ENCODE assay signal across 8 cellular contexts in genomic region chr10:73759512-73760115, GRCh38. TPM values are rescaled to one million over a fixed set of nuclear protein-coding genes. Genes with fewer than 3 reads are reported as not detected.
DNase-seq lines count a peak whose midpoint lies in the region; ATAC-seq, FAIRE-seq and TF ChIP-seq lines count a peak whose summit lies in the region.

No MANE protein-coding gene starts in this region.

- TF ChIP-seq CTCF in left ventricle myocardium inferior (IDR thresholded peaks at IDR 0.05; ENCODE audit: borderline replicate concordance) (no peak), PC-9 (conservative IDR thresholded peaks at IDR 0.05) (no peak), K562 (IDR thresholded peaks at IDR 0.05 in 2 of 3, conservative IDR thresholded peaks at IDR 0.05 in 1 of 3; ENCODE audit: insufficient read depth in 2 of 3, low read depth in 1 of 3, low read length in 3 of 3) (no peak), stomach (IDR thresholded peaks at IDR 0.05) (no peak)

- H4K20me1 ChIP-seq in PC-9 (ENCODE audit: insufficient read depth) (peaks cover 38% of the 10 kb centered on the region), K562 (replicated peaks; ENCODE audit: control insufficient read depth, insufficient read depth, low read length) (no peaks in the 10 kb centered on the region)

- H3K27me3 ChIP-seq in left ventricle myocardium inferior (ENCODE audit: low read depth) (no peaks in the 10 kb centered on the region), PC-9 (ENCODE audit: insufficient read depth, low read depth) (no peaks in the 10 kb centered on the region), K562 (ENCODE audit: control insufficient read depth in 2 of 2, insufficient read depth in 2 of 2, low read length in 2 of 2) (no peaks in the 10 kb centered on the region), stomach (no peaks in the 10 kb centered on the region)

- POLR2A ChIA-PET in PC-9 (lab: Charles Lee; ENCODE audit: unreplicated experiment) = interaction anchor here (0.6 kb wide), 1 partner anchor 305 kb away, joined by 7 read pairs; no protein-coding TSS in a partner anchor
- POLR2A ChIA-PET in K562 (lab: Yijun Ruan, JAX) = interaction anchor here (0.6 to 9.9 kb wide), 5 partner anchors 10 to 209 kb away, joined by 3 to 137 read pairs (median 4); partner anchors contain the start of gene SEC24C

- BruUV-seq in PC-9 (replicated peaks; lab: Mats Ljungman, UMichigan) (TSS peak; percentile 13), K562 (replicated peaks; lab: Mats Ljungman, UMichigan) (no TSS peak)

- WGBS in K562 (ENCODE audit: insufficient coverage, low coverage, missing lambda C conversion rate) = 81% methylated on average over 5 of the region's 5 CpGs
- 52 to 78% (median 61%) methylated on average over 5 of the region's 5 CpGs for WGBS in stomach, 5 donors

- intact Hi-C loops in Right ventricle myocardium inferior (cut with DNase I) = no loop called here
- intact Hi-C loops in left ventricle myocardium inferior (cut with micrococcal nuclease) = no loop called here
- intact Hi-C loops in PC-9 (cut with micrococcal nuclease; ENCODE audit: unreplicated experiment) = no loop called here
- intact Hi-C loops in K562 (cut with micrococcal nuclease) = no loop called here
- intact Hi-C loops in stomach (cut with DNase I; ENCODE audit: low total_unique reads) = no loop called here

- H3K27ac ChIP-seq in left ventricle myocardium inferior (replicated peaks) (no peak overlapping the region), PC-9 (no peak overlapping the region), K562 (ENCODE audit: extremely low read depth, low read depth, low read length) (no peak overlapping the region), stomach (peak overlapping the region in 1 of 5 donors; percentile 5)

- H3F3A ChIP-seq in PC-9 (ENCODE audit: insufficient read depth, low read depth) = peaks cover 11% of the 10 kb centered on the region

- H3K9ac ChIP-seq in K562 (ENCODE audit: insufficient read depth in 1 of 2, low read depth in 2 of 2, low read length in 2 of 2) = peak overlapping the region in 1 of 2 experiments; percentile 65; a peak in 1 of 4 replicates

- H3K9me3 ChIP-seq in left ventricle myocardium inferior (replicated peaks) (no peaks in the 10 kb centered on the region), PC-9 (ENCODE audit: insufficient read depth, low read depth) (no peaks in the 10 kb centered on the region), K562 (replicated peaks; ENCODE audit: control insufficient read depth, insufficient read depth, low read depth, low read length) (no peaks in the 10 kb centered on the region), stomach (no peaks in the 10 kb centered on the region)

- peaks cover 13% of the 10 kb centered on the region for H3K79me2 ChIP-seq in PC-9 (ENCODE audit: low read depth)
- H3K79me2 ChIP-seq in K562 (ENCODE audit: control insufficient read depth, insufficient read depth, low read length) = peaks cover 13% of the 10 kb centered on the region

- no peak for TF ChIP-seq RAD21 in K562 (CRISPR knock-in tag; conservative IDR thresholded peaks at IDR 0.05 in 1 of 2, IDR thresholded peaks at IDR 0.05 in 1 of 2)

- H3K9me1 ChIP-seq in K562 (ENCODE audit: control insufficient read depth, insufficient read depth, low read length) = peaks cover 2% of the 10 kb centered on the region

- no peak for FAIRE-seq in K562 (lab: Jason Lieb, UNC)

- ATAC-seq in Right ventricle myocardium inferior = peak; percentile 26
- ATAC-seq in K562 = no peak
- no peak for ATAC-seq in GM18858 (IDR thresholded peaks at IDR 0.05; ENCODE audit: unreplicated experiment)

- H3K4me3 ChIP-seq in left ventricle myocardium inferior (no peak overlapping the region), PC-9 (no peak overlapping the region), K562 (no peak overlapping the region), stomach (no peak overlapping the region)

- no peaks in the 10 kb centered on the region for H3K9me2 ChIP-seq in PC-9 (ENCODE audit: insufficient read depth)

- H3K36me3 ChIP-seq in left ventricle myocardium inferior (peaks cover 83% of the 10 kb centered on the region), PC-9 (ENCODE audit: low read depth) (peaks cover 45% of the 10 kb centered on the region), K562 (ENCODE audit: control insufficient read depth, insufficient read depth, low read length) (peaks cover 76% of the 10 kb centered on the region), stomach (peaks cover 50 to 85% (median 80%) of the 10 kb centered on the region in 4 donors)

- no peak for TF ChIP-seq EP300 in K562 (IDR thresholded peaks at IDR 0.05; ENCODE audit: low read length)
- no peak for TF ChIP-seq EP300 in stomach (IDR thresholded peaks at IDR 0.05)

- DNase-seq in Right ventricle myocardium inferior (ENCODE audit: missing footprints) = no peak
- no peak for DNase-seq in left ventricle myocardium inferior
- peak in 1 of 2 experiments; percentile 51 for DNase-seq in PC-9
- no peak for DNase-seq in K562 (ENCODE audit: extremely low read depth in 1 of 4, low spot score in 3 of 4)
- DNase-seq in stomach = peak; percentile 36
- no peak for DNase-seq in HT-29 (ENCODE audit: low spot score)
- DNase-seq in dedifferentiated amniotic fluid mesenchymal stem cell (ENCODE audit: extremely low spot score) = no peak

- CTCF ChIA-PET in PC-9 (lab: Charles Lee) (no interaction called here), K562 (lab: Yijun Ruan, JAX; ENCODE audit: low intra/inter-chr PET ratio) (interaction anchor here (0.6 kb wide), 1 partner anchor 884 kb away, joined by 3 read pairs; no protein-coding TSS in a partner anchor)

- TF ChIP-seq POLR2A in K562 (conservative IDR thresholded peaks at IDR 0.05) = no peak
- no peak for TF ChIP-seq POLR2A in stomach (IDR thresholded peaks at IDR 0.05)

- H3K4me2 ChIP-seq in PC-9 = no peak overlapping the region
- no peak overlapping the region for H3K4me2 ChIP-seq in K562 (ENCODE audit: insufficient read depth, low read length)

- no peak overlapping the region for H2AFZ ChIP-seq in PC-9
- H2AFZ ChIP-seq in K562 (ENCODE audit: low read depth, low read length) = no peak overlapping the region

- peaks cover 8% of the 10 kb centered on the region for H3K4me1 ChIP-seq in left ventricle myocardium inferior
- peaks cover 11% of the 10 kb centered on the region for H3K4me1 ChIP-seq in PC-9 (replicated peaks; ENCODE audit: insufficient read depth)
- peaks cover 5 to 8% of the 10 kb centered on the region in 2 experiments; a peak in 4 of 5 replicates for H3K4me1 ChIP-seq in K562 (replicated peaks in 1 of 2; ENCODE audit: control insufficient read depth in 2 of 2, insufficient read depth in 2 of 2, low read length in 2 of 2)
- H3K4me1 ChIP-seq in stomach = peaks cover 0 to 12% (median 0%) of the 10 kb centered on the region in 4 donors

- in situ Hi-C loops in K562 (cut with MboI) = no loop called here

RNA-seq across cellular contexts. Expression of gene SEC24C, which starts 15.4 kb away (rescaled TPM):
- total RNA-seq in Right ventricle myocardium inferior (46.4 TPM), left ventricle myocardium inferior (42.2 TPM), PC-9 (2021) (83.1 and 105 TPM in 2 replicates), K562 (2014; rRNA removed) (70.5 and 99.4 TPM in 2 replicates), K562 (2014; rRNA removed; fragmentation: Illumina TruSeq; extraction: Trizol) (48.6 and 48.7 TPM in 2 replicates), K562 (2015; rRNA removed; fragmentation: Illumina TruSeq; extraction: Trizol) (55.5 and 59.4 TPM in 2 replicates), K562 (2021) (103 and 115 TPM in 2 replicates), stomach (10 to 100 TPM; 40.6 to 58.8 (median 50.7) TPM)
- 185 and 253 TPM in 2 replicates for total RNA-seq in K562 (2011; cell fraction: chromatin; rRNA removed; ENCODE audit: low replicate concordance)
- 121 and 131 TPM in 2 replicates for total RNA-seq in K562 (2011; cell fraction: nucleolus; rRNA removed)
- total RNA-seq in K562 (2011; cell fraction: nucleoplasm; rRNA removed) = 132 and 136 TPM in 2 replicates
- polyA plus RNA-seq in K562 (2011; rRNA removed) (97.4 and 150 TPM in 2 replicates), K562 (2014; fragmentation: Illumina TruSeq; extraction: Trizol) (108 and 110 TPM in 2 replicates), K562 (2014; fragmentation: Nextera tagmentation; extraction: Ambion mirVana) (10 to 100 TPM; 19.0 to 88.4 TPM), K562 (2014; rRNA removed) (64.7 and 68.8 TPM in 2 replicates), stomach (10 to 100 TPM; 23.5 to 25.2 (median 25.1) TPM)
- 116 and 140 TPM in 2 replicates for polyA plus RNA-seq in K562 (2011; cell fraction: cytosol; rRNA removed)
- polyA plus RNA-seq in K562 (2011; cell fraction: nucleus; rRNA removed) = 227 TPM in 2 replicates
- 94.4 and 137 TPM in 2 replicates for polyA plus RNA-seq in K562 (2012)
- polyA minus RNA-seq in K562 (2011; rRNA and poly(A)+ RNA removed) = 164 and 184 TPM in 2 replicates
- 98.3 and 102 TPM in 2 replicates for polyA minus RNA-seq in K562 (2011; cell fraction: cytosol; rRNA and poly(A)+ RNA removed)
- polyA minus RNA-seq in K562 (2011; cell fraction: nucleus; rRNA and poly(A)+ RNA removed) = 40.7 and 54.6 TPM in 2 replicates
- total RNA-seq in HT-29 (2014; rRNA removed; shearing (Covaris generic)) = 63.2 and 76.5 TPM in 2 replicates

RNA-seq across cellular contexts. Expression of gene CHCHD1, which starts 22.2 kb away (rescaled TPM):
- total RNA-seq in Right ventricle myocardium inferior = 30.8 TPM
- total RNA-seq in left ventricle myocardium inferior = 27.4 TPM
- total RNA-seq in PC-9 (2021) = 44.1 and 44.5 TPM in 2 replicates
- 21.6 and 37.5 TPM in 2 replicates for total RNA-seq in K562 (2011; cell fraction: chromatin; rRNA removed; ENCODE audit: low replicate concordance)
- total RNA-seq in K562 (2011; cell fraction: nucleolus; rRNA removed) = 20.1 and 25.8 TPM in 2 replicates
- 37.9 and 46.2 TPM in 2 replicates for total RNA-seq in K562 (2011; cell fraction: nucleoplasm; rRNA removed)
- 82.9 and 130 TPM in 2 replicates for total RNA-seq in K562 (2014; rRNA removed)
- total RNA-seq in K562 (2014; rRNA removed; fragmentation: Illumina TruSeq; extraction: Trizol) = 68.2 and 79.6 TPM in 2 replicates
- total RNA-seq in K562 (2015; rRNA removed; fragmentation: Illumina TruSeq; extraction: Trizol) = 69.6 and 83.4 TPM in 2 replicates
- total RNA-seq in K562 (2021) = 52.9 and 54.9 TPM in 2 replicates
- 84.9 and 110 TPM in 2 replicates for polyA plus RNA-seq in K562 (2011; rRNA removed)
- 54.8 and 55.0 TPM in 2 replicates for polyA plus RNA-seq in K562 (2011; cell fraction: cytosol; rRNA removed)
- 33.4 and 48.1 TPM in 2 replicates for polyA plus RNA-seq in K562 (2011; cell fraction: nucleus; rRNA removed)
- polyA plus RNA-seq in K562 (2012) = 70.3 and 131 TPM in 2 replicates
- polyA plus RNA-seq in K562 (2014; fragmentation: Illumina TruSeq; extraction: Trizol) = 59.5 and 75.0 TPM in 2 replicates
- polyA plus RNA-seq in K562 (2014; fragmentation: Nextera tagmentation; extraction: Ambion mirVana) = 100 to 1,000 TPM in 1 of 2 experiments, 10 to 100 TPM in 1; 89.7 to 114 TPM
- 126 and 135 TPM in 2 replicates for polyA plus RNA-seq in K562 (2014; rRNA removed)
- 21.0 and 21.1 TPM in 2 replicates for polyA minus RNA-seq in K562 (2011; rRNA and poly(A)+ RNA removed)
- 11.0 and 14.1 TPM in 2 replicates for polyA minus RNA-seq in K562 (2011; cell fraction: cytosol; rRNA and poly(A)+ RNA removed)
- 11.0 and 27.2 TPM in 2 replicates for polyA minus RNA-seq in K562 (2011; cell fraction: nucleus; rRNA and poly(A)+ RNA removed)
- 10 to 100 TPM in 3 of 5 donors, 1 to 10 TPM in 2; 1.3 to 51.0 (median 11.2) TPM for total RNA-seq in stomach
- 10 to 100 TPM; 60.2 to 81.6 (median 69.9) TPM for polyA plus RNA-seq in stomach
- total RNA-seq in HT-29 (2014; rRNA removed; shearing (Covaris generic)) = 57.6 and 65.8 TPM in 2 replicates

RNA-seq across cellular contexts. Expression of gene ZSWIM8, which starts 25.8 kb away (rescaled TPM):
- total RNA-seq in Right ventricle myocardium inferior = 45.3 TPM
- 46.2 TPM for total RNA-seq in left ventricle myocardium inferior
- total RNA-seq in PC-9 (2021) = 49.2 and 70.0 TPM in 2 replicates
- 202 and 543 TPM in 2 replicates for total RNA-seq in K562 (2011; cell fraction: chromatin; rRNA removed; ENCODE audit: low replicate concordance)
- total RNA-seq in K562 (2011; cell fraction: nucleolus; rRNA removed) = 249 and 295 TPM in 2 replicates
- 177 and 202 TPM in 2 replicates for total RNA-seq in K562 (2011; cell fraction: nucleoplasm; rRNA removed)
- 21.9 and 34.2 TPM in 2 replicates for total RNA-seq in K562 (2014; rRNA removed)
- total RNA-seq in K562 (2014; rRNA removed; fragmentation: Illumina TruSeq; extraction: Trizol) = 14.9 and 15.0 TPM in 2 replicates
- 26.7 and 30.0 TPM in 2 replicates for total RNA-seq in K562 (2015; rRNA removed; fragmentation: Illumina TruSeq; extraction: Trizol)
- total RNA-seq in K562 (2021) = 43.4 and 45.6 TPM in 2 replicates
- 35.1 and 76.4 TPM in 2 replicates for polyA plus RNA-seq in K562 (2011; rRNA removed)
- polyA plus RNA-seq in K562 (2011; cell fraction: cytosol; rRNA removed) = 51.3 and 87.4 TPM in 2 replicates
- polyA plus RNA-seq in K562 (2011; cell fraction: nucleus; rRNA removed) = 367 and 476 TPM in 2 replicates
- polyA plus RNA-seq in K562 (2012) = 41.4 and 84.7 TPM in 2 replicates
- 40.7 and 51.3 TPM in 2 replicates for polyA plus RNA-seq in K562 (2014; fragmentation: Illumina TruSeq; extraction: Trizol)
- polyA plus RNA-seq in K562 (2014; fragmentation: Nextera tagmentation; extraction: Ambion mirVana) = 1 to 10 TPM; 5.6 to 6.2 TPM
- polyA plus RNA-seq in K562 (2014; rRNA removed) = 38.4 and 47.8 TPM in 2 replicates
- 34.3 and 47.0 TPM in 2 replicates for polyA minus RNA-seq in K562 (2011; rRNA and poly(A)+ RNA removed)
- polyA minus RNA-seq in K562 (2011; cell fraction: cytosol; rRNA and poly(A)+ RNA removed) = 38.9 and 42.1 TPM in 2 replicates
- polyA minus RNA-seq in K562 (2011; cell fraction: nucleus; rRNA and poly(A)+ RNA removed) = 56.4 and 72.0 TPM in 2 replicates
- 100 to 1,000 TPM in 3 of 5 donors, 10 to 100 TPM in 2; 43.4 to 325 (median 101) TPM for total RNA-seq in stomach
- polyA plus RNA-seq in stomach = 100 to 1,000 TPM in 1 of 3 donors, 10 to 100 TPM in 2; 53.4 to 121 (median 57.7) TPM
- 32.9 and 40.0 TPM in 2 replicates for total RNA-seq in HT-29 (2014; rRNA removed; shearing (Covaris generic))

RNA-seq across cellular contexts. Expression of gene NDST2, which starts 51.8 kb away (rescaled TPM):
- total RNA-seq in Right ventricle myocardium inferior (10.5 TPM), left ventricle myocardium inferior (11.2 TPM), PC-9 (2021) (20.4 and 22.8 TPM in 2 replicates), K562 (2014; rRNA removed) (27.2 and 32.1 TPM in 2 replicates), K562 (2014; rRNA removed; fragmentation: Illumina TruSeq; extraction: Trizol) (12.5 and 14.7 TPM in 2 replicates), K562 (2015; rRNA removed; fragmentation: Illumina TruSeq; extraction: Trizol) (18.2 and 19.6 TPM in 2 replicates), K562 (2021) (33.9 and 35.7 TPM in 2 replicates), stomach (10 to 100 TPM in 4 of 5 donors, 1 to 10 TPM in 1; 2.3 to 97.4 (median 16.7) TPM)
- total RNA-seq in K562 (2011; cell fraction: chromatin; rRNA removed; ENCODE audit: low replicate concordance) = 130 and 235 TPM in 2 replicates
- total RNA-seq in K562 (2011; cell fraction: nucleolus; rRNA removed) = 102 and 121 TPM in 2 replicates
- 108 and 109 TPM in 2 replicates for total RNA-seq in K562 (2011; cell fraction: nucleoplasm; rRNA removed)
- polyA plus RNA-seq in K562 (2011; rRNA removed) (23.8 and 31.6 TPM in 2 replicates), K562 (2014; fragmentation: Illumina TruSeq; extraction: Trizol) (22.6 TPM in 2 replicates), K562 (2014; fragmentation: Nextera tagmentation; extraction: Ambion mirVana) (1 to 10 TPM; 4.7 to 6.3 TPM), K562 (2014; rRNA removed) (30.5 and 31.4 TPM in 2 replicates), stomach (1 to 10 TPM; 3.5 to 9.8 (median 6.5) TPM)
- 23.7 and 30.6 TPM in 2 replicates for polyA plus RNA-seq in K562 (2011; cell fraction: cytosol; rRNA removed)
- 99.8 and 108 TPM in 2 replicates for polyA plus RNA-seq in K562 (2011; cell fraction: nucleus; rRNA removed)
- 42.1 and 123 TPM in 2 replicates for polyA plus RNA-seq in K562 (2012)
- 22.0 and 23.5 TPM in 2 replicates for polyA minus RNA-seq in K562 (2011; rRNA and poly(A)+ RNA removed)
- polyA minus RNA-seq in K562 (2011; cell fraction: cytosol; rRNA and poly(A)+ RNA removed) = 12.5 and 14.2 TPM in 2 replicates
- polyA minus RNA-seq in K562 (2011; cell fraction: nucleus; rRNA and poly(A)+ RNA removed) = 44.3 and 53.9 TPM in 2 replicates
- 18.6 and 19.8 TPM in 2 replicates for total RNA-seq in HT-29 (2014; rRNA removed; shearing (Covaris generic))
